17 cellular contexts compared by ENCODE assay signal in genomic region chr7:50621932-50622587, GRCh38. TPM values are rescaled to one million over a fixed set of nuclear protein-coding genes. Genes with fewer than 3 reads are reported as not detected.
"Had no signal": no experiment of that assay in that cellular context is flagged by ENCODE, and none has a peak within 500 bp of the region (broad histone marks: within the 10 kb centered on the region; RNA-seq: fewer than 3 reads in every experiment).

No MANE protein-coding gene starts in this region.

- DNase-seq: activated CD4-positive, alpha-beta T cell treated with anti-CD3 and anti-CD28 coated beads, Interleukin-2, amount 50 U/mL, for 4 hours; activated naive CD4-positive, alpha-beta T cell treated with Interleukin-2 at 50 U/mL for 16 hours; activated naive CD8-positive, alpha-beta T cell treated with anti-CD3 and anti-CD28 coated beads, Interleukin-2, amount 50 U/mL, for 24 hours; activated T-cell treated with anti-CD3 and anti-CD28 coated beads for 4 hours; esophagus squamous epithelium; foreskin fibroblast; kidney glomerular epithelial cell; lower lobe of right lung; stimulated activated CD4-positive, alpha-beta T cell treated with anti-CD3 and anti-CD28 coated beads, Interleukin-1b, Interleukin-23, amount 100 ng/mL, for 48 hours; stomach; testis had no signal

- H3K27ac Mint-ChIP-seq: activated naive CD8-positive, alpha-beta T cell treated with anti-CD3 and anti-CD28 coated beads, Interleukin-2, amount 50 U/mL, for 24 hours; mesothelial cell of epicardium had no signal

- H3K27ac ChIP-seq: esophagus squamous epithelium, lower lobe of right lung, stomach, testis had no signal

- H3K4me3 ChIP-seq: coronary artery, esophagus squamous epithelium, lower lobe of right lung, stomach, testis had no signal

- H3K4me1 ChIP-seq: esophagus squamous epithelium, testis had no signal

- H3K27me3 ChIP-seq: esophagus squamous epithelium, stomach, testis had no signal

- H3K4me1 Mint-ChIP-seq: activated naive CD8-positive, alpha-beta T cell treated with anti-CD3 and anti-CD28 coated beads, Interleukin-2, amount 50 U/mL, for 24 hours; central memory CD8-positive, alpha-beta T cell had no signal

- H3K9me3 Mint-ChIP-seq: activated naive CD8-positive, alpha-beta T cell treated with anti-CD3 and anti-CD28 coated beads, Interleukin-2, amount 50 U/mL, for 24 hours; central memory CD8-positive, alpha-beta T cell; mesothelial cell of epicardium had no signal

- H3K4me3 Mint-ChIP-seq: activated naive CD8-positive, alpha-beta T cell treated with anti-CD3 and anti-CD28 coated beads, Interleukin-2, amount 50 U/mL, for 24 hours; central memory CD8-positive, alpha-beta T cell; mesothelial cell of epicardium had no signal

- H3K27me3 Mint-ChIP-seq: activated naive CD8-positive, alpha-beta T cell treated with anti-CD3 and anti-CD28 coated beads, Interleukin-2, amount 50 U/mL, for 24 hours had no signal

- ATAC-seq: activated naive CD8-positive, alpha-beta T cell treated with anti-CD3 and anti-CD28 coated beads, Interleukin-2, amount 50 U/mL, for 24 hours; lower lobe of right lung had no signal

- H3K9me3 ChIP-seq: esophagus squamous epithelium, lower lobe of right lung, stomach, testis had no signal

RNA-seq across cellular contexts. Expression of gene DDC, which starts 56.9 kb away (rescaled TPM):
- total RNA-seq: astrocyte, mesothelial cell of epicardium, osteocyte, ureter had no signal
